1 cellular context compared by ENCODE assay signal in the genomic region with DNA sequence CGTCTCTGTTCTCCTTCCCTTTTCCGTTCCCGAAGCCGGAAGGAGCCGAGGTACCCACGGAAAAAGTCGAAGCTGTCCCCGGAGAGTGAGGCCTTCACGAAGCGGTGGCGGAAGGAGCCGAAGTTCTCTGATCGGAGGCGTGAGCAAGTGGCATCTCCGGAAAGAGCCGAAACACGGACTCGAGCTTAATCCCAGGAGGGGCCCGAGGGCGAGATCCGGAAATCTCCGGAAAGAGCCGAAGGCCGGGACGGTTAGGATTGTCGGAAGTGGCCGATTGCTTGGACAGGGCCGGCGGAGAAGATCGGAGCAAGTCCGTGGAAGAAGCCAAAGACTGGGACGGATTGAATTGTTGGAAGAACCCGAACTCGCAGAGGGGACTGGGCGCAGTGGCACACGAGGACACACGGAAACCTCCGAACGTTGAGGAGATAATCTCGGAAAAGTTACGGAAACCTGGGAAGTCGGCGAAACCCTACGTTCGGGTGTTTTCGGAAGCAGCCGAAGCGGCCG.
TF ChIP-seq lines count a peak whose summit lies in the region.

No MANE protein-coding gene starts in this region.

TF ChIP-seq in K562, 482 proteins besides CTCF, POLR2A, EP300 and RAD21:
- TF ChIP-seq ZFPM2 (CRISPR knock-in tag; IDR thresholded peaks at IDR 0.05), result no peak
- TF ChIP-seq TEAD4 (IDR thresholded peaks at IDR 0.05; ENCODE audit: low read length), result no peak
- no peak for TF ChIP-seq TEAD4 (CRISPR knock-in tag; IDR thresholded peaks at IDR 0.05; ENCODE audit: borderline replicate concordance)
- TF ChIP-seq DACH1 (IDR thresholded peaks at IDR 0.05; ENCODE audit: partially characterized antibody), result no peak
- TF ChIP-seq, protein P1, sequence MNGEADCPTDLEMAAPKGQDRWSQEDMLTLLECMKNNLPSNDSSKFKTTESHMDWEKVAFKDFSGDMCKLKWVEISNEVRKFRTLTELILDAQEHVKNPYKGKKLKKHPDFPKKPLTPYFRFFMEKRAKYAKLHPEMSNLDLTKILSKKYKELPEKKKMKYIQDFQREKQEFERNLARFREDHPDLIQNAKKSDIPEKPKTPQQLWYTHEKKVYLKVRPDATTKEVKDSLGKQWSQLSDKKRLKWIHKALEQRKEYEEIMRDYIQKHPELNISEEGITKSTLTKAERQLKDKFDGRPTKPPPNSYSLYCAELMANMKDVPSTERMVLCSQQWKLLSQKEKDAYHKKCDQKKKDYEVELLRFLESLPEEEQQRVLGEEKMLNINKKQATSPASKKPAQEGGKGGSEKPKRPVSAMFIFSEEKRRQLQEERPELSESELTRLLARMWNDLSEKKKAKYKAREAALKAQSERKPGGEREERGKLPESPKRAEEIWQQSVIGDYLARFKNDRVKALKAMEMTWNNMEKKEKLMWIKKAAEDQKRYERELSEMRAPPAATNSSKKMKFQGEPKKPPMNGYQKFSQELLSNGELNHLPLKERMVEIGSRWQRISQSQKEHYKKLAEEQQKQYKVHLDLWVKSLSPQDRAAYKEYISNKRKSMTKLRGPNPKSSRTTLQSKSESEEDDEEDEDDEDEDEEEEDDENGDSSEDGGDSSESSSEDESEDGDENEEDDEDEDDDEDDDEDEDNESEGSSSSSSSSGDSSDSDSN (IDR thresholded peaks at IDR 0.05; ENCODE audit: borderline replicate concordance in 1 of 2, low read depth in 2 of 2, low read length in 2 of 2), result 0 out of 4 replicates have a peak, but pooled peaks of 1 of the 2 experiments have one; percentile 29
- no peak for TF ChIP-seq MXI1 (IDR thresholded peaks at IDR 0.05; ENCODE audit: low read depth, low read length)
- TF ChIP-seq FOXP1 (CRISPR knock-in tag; IDR thresholded peaks at IDR 0.05), result no peak
- TF ChIP-seq HDGF (IDR thresholded peaks at IDR 0.05), result peak; percentile 64; the same call in 1 of the 2 replicates
- peak; percentile 94 for TF ChIP-seq GATAD2A (IDR thresholded peaks at IDR 0.05)
- no peak for TF ChIP-seq TEAD1 (CRISPR knock-in tag; IDR thresholded peaks at IDR 0.05)
- TF ChIP-seq KAT2B (IDR thresholded peaks at IDR 0.05; ENCODE audit: low read depth, low read length), result no peak
- no peak for TF ChIP-seq IRF2 (CRISPR knock-in tag; IDR thresholded peaks at IDR 0.05)
- TF ChIP-seq JUN (IDR thresholded peaks at IDR 0.05; ENCODE audit: borderline replicate concordance, low read depth, low read length), result no peak
- no peak for TF ChIP-seq JUN (CRISPR knock-in tag; IDR thresholded peaks at IDR 0.05; ENCODE audit: borderline replicate concordance)
- TF ChIP-seq, protein P2, sequence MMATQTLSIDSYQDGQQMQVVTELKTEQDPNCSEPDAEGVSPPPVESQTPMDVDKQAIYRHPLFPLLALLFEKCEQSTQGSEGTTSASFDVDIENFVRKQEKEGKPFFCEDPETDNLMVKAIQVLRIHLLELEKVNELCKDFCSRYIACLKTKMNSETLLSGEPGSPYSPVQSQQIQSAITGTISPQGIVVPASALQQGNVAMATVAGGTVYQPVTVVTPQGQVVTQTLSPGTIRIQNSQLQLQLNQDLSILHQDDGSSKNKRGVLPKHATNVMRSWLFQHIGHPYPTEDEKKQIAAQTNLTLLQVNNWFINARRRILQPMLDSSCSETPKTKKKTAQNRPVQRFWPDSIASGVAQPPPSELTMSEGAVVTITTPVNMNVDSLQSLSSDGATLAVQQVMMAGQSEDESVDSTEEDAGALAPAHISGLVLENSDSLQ (IDR thresholded peaks at IDR 0.05), result peak; percentile 77
- TF ChIP-seq, protein P3, sequence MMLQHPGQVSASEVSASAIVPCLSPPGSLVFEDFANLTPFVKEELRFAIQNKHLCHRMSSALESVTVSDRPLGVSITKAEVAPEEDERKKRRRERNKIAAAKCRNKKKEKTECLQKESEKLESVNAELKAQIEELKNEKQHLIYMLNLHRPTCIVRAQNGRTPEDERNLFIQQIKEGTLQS (IDR thresholded peaks at IDR 0.05), result no peak
- TF ChIP-seq, protein P3 (CRISPR knock-in tag; conservative IDR thresholded peaks at IDR 0.05), result peak; percentile 50; the same call in 1 of the 2 replicates
- TF ChIP-seq HIVEP1 (CRISPR knock-in tag; IDR thresholded peaks at IDR 0.05), result no peak
- TF ChIP-seq THRA (IDR thresholded peaks at IDR 0.05), result no peak
- no peak for TF ChIP-seq IFI16 (CRISPR knock-in tag; IDR thresholded peaks at IDR 0.05)
- TF ChIP-seq ARID2 (IDR thresholded peaks at IDR 0.05), result 0 out of 2 replicates have a peak, but pooled peaks have one; percentile 2
- peak; percentile 62; the same call in 1 of the 2 replicates for TF ChIP-seq CBX1 (IDR thresholded peaks at IDR 0.05; ENCODE audit: low read depth)
- no peak for TF ChIP-seq ID3 (CRISPR knock-in tag; IDR thresholded peaks at IDR 0.05)
- TF ChIP-seq ID3 (tag; IDR thresholded peaks at IDR 0.05), result no peak
- TF ChIP-seq ERF (CRISPR knock-in tag; IDR thresholded peaks at IDR 0.05), result 0 out of 2 replicates have a peak, but pooled peaks have one; percentile 10
- TF ChIP-seq DEAF1 (CRISPR knock-in tag; IDR thresholded peaks at IDR 0.05), result peak; percentile 100
- no peak for TF ChIP-seq SMAD1 (IDR thresholded peaks at IDR 0.05; ENCODE audit: low read depth, low read length, partially characterized antibody)
